Comparison of ENCODE assay signal across 9 cellular contexts in the genomic region with DNA sequence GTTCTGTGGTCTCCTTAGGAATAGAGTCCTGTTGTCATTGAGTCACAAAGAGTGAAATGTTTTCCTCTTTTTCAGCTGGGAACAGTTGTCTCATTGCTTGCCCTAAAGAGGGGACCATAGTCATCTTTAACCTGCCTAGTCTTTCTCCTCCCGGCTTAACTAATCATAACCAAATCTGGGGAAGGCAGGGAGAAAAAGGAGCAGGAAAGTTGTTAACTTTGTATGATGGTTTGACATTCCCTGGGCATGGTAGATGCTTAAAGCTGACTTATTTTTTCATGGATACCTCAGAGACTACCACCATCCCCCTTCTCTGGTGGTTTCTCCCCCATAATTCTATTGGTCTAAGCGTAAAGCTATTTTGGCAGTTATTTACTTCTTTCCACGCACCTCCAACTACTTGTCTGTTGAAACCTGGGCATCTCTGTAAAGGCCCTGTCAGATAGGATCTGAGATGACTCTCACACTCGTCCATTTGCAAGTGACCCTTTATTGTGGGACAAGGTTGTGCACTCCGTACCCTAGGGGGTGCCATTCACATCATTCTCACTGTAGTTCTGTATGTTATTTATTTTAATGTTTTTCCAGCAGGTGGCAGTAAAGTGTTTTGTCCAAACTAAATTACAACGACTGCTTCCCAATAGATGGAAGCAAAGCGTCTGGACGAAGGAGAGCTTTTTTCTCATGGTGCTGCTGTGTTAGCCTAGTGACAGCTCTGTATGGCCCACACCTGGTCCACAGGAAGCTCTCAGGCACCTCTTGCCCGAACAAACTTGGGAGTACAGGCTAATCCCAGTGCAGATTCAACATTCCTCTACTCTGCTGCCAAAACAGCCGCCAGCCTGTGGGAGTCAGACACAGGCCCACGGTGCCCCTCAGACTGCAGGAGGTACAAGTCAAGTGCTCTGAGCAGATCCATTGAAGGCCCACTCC. TPM values are rescaled to one million over a fixed set of nuclear protein-coding genes. Genes with fewer than 3 reads are reported as not detected.
DNase-seq lines count a peak whose midpoint lies in the region; ATAC-seq and TF ChIP-seq lines count a peak whose summit lies in the region.
"Had no signal": no experiment of that assay in that cellular context is flagged by ENCODE, and none has a peak within 500 bp of the region (broad histone marks: within the 10 kb centered on the region; RNA-seq: fewer than 3 reads in every experiment).

No MANE protein-coding gene starts in this region.

- H3K4me1 ChIP-seq in adrenal gland (replicated peaks in 1 of 2) (peaks cover 11 to 37% of the 10 kb centered on the region in 2 donors), heart right ventricle (peaks cover 0 to 41% (median 25%) of the 10 kb centered on the region in 9 donors)

- peak; percentile 8 to 66 (median 55) for ATAC-seq in heart right ventricle
- ATAC-seq in GM19324 (IDR thresholded peaks at IDR 0.05; ENCODE audit: low FRiP score, unreplicated experiment) = no peak

- no peaks in the 10 kb centered on the region for H3K27me3 ChIP-seq in adrenal gland
- no peaks in the 10 kb centered on the region for H3K27me3 ChIP-seq in heart right ventricle

- no peak for TF ChIP-seq POLR2A in adrenal gland (IDR thresholded peaks at IDR 0.05)

- H3K9me3 ChIP-seq in adrenal gland (replicated peaks in 1 of 3) (no peaks in the 10 kb centered on the region), heart right ventricle (no peaks in the 10 kb centered on the region)

- H3K27ac ChIP-seq in adrenal gland (peak overlapping the region in 3 of 5 donors; percentile 48 to 53 (median 52)), heart right ventricle (peak overlapping the region in 6 of 10 donors; percentile 9 to 51 (median 36))
- H3K27ac ChIP-seq: skin epidermis had no signal

- no peaks in the 10 kb centered on the region for H3K36me3 ChIP-seq in adrenal gland (replicated peaks in 1 of 2)
- H3K36me3 ChIP-seq in heart right ventricle = no peaks in the 10 kb centered on the region

- H3K4me3 ChIP-seq in HFF-Myc (replicated peaks; ENCODE audit: low read depth, low read length) (no peak overlapping the region), adrenal gland (no peak overlapping the region), heart right ventricle (no peak overlapping the region)
- H3K4me3 ChIP-seq: skin epidermis had no signal

- TF ChIP-seq CTCF in HFF-Myc (IDR thresholded peaks at IDR 0.05; ENCODE audit: low read depth, low read length, missing control alignments) (peak; percentile 79), adrenal gland (IDR thresholded peaks at IDR 0.05) (peak; percentile 82 to 98 (median 90)), heart right ventricle (IDR thresholded peaks at IDR 0.05) (peak; percentile 54 to 94 (median 82))

- intact Hi-C loops in adrenal gland (cut with DNase I) = loop anchor here in 1 of 2 donors (2.0 to 10.0 kb wide), 2 partner anchors 33 to 99 kb away; a partner anchor contains a TSS
- intact Hi-C loops in heart right ventricle (cut with DNase I) = loop anchor here in 7 of 10 donors (1.0 to 10.0 kb wide), 8 partner anchors 32 to 281 kb away; a partner anchor contains a TSS

- WGBS in adrenal gland, 4 donors = 36 to 39% (median 38%) methylated on average over 11 of the region's 11 CpGs
- WGBS in heart right ventricle, 2 donors = 31 to 33% methylated on average over 11 of the region's 11 CpGs

- DNase-seq in EL (peak; percentile 84), HFF-Myc (ENCODE audit: extremely low read depth, low read depth) (peak; percentile 80), NCI-H1436 (lab: John Stamatoyannopoulos, UW) (peak; percentile 81), SW 1271 (lab: John Stamatoyannopoulos, UW) (peak; percentile 85 to 97), adrenal gland (peak; percentile 66 to 85 (median 71)), heart right ventricle (peak in 1 of 2 donors; percentile 74), putamen (ENCODE audit: low spot score) (peak; percentile 90)

RNA-seq across cellular contexts. Expression of a gene that starts 3.0 kb away (rescaled TPM):
- 100 to 1,000 TPM in 1 of 8 donors, 10 to 100 TPM in 7; 43.1 to 208 (median 76.4) TPM for total RNA-seq in adrenal gland
- 10 to 100 TPM; 26.5 to 39.7 (median 27.2) TPM for polyA plus RNA-seq in adrenal gland
- total RNA-seq in heart right ventricle = 10 to 100 TPM; 22.4 to 47.4 (median 32.1) TPM
- polyA plus RNA-seq in heart right ventricle = 10 to 100 TPM in 1 of 2 donors, 1 to 10 TPM in 1; 8.8 to 12.1 TPM

RNA-seq across cellular contexts. Expression of a gene that starts 48.0 kb away (rescaled TPM):
- total RNA-seq in adrenal gland = not detected
- not detected for polyA plus RNA-seq in adrenal gland
- total RNA-seq in heart right ventricle = not detected
- not detected for polyA plus RNA-seq in heart right ventricle
